ENCODE assay signal across 8 cellular contexts in genomic region chr3:88149146-88149515, GRCh38. TPM values are rescaled to one million over a fixed set of nuclear protein-coding genes. Genes with fewer than 3 reads are reported as not detected.
DNase-seq lines count a peak whose midpoint lies in the region; FAIRE-seq and TF ChIP-seq lines count a peak whose summit lies in the region.

No MANE protein-coding gene starts in this region.

- H3K27ac ChIP-seq in HEK293 (ENCODE audit: extremely low read depth, low read depth, low read length): peak overlapping the region; percentile 79

- POLR2A ChIA-PET in HEK293 (lab: Yijun Ruan, JAX): interaction anchor here (0.8 to 2.6 kb wide), 5 partner anchors 8 to 922 kb away, joined by 3 to 16 read pairs (median 3); partner anchors contain the start of genes CGGBP1, CHMP2B and ZNF654
- POLR2A ChIA-PET in activated CD4-positive, alpha-beta T cell treated with anti-CD3 and anti-CD28 coated beads, Interleukin-2, amount 10 ng/mL, durations not matched to agents 7 days and 5 days (lab: Charles Lee): interaction anchor here (0.6 to 0.8 kb wide), 2 partner anchors 19 to 879 kb away, joined by 3 to 4 read pairs; no protein-coding TSS in a partner anchor

- no peaks in the 10 kb centered on the region for H3K9me3 ChIP-seq in HEK293 (ENCODE audit: control insufficient read depth, insufficient read depth, low read depth, low read length)

- peaks cover 11 to 12% of the 10 kb centered on the region in 2 experiments for H3K36me3 ChIP-seq in HEK293 (ENCODE audit: control insufficient read depth in 2 of 2, insufficient read depth in 1 of 2, low read length in 2 of 2)

- H3K4me3 Mint-ChIP-seq in activated CD4-positive, alpha-beta T cell treated with anti-CD3 and anti-CD28 coated beads, Interleukin-2, amount 10 ng/mL, durations not matched to agents 7 days and 5 days: peak overlapping the region; percentile 93
- H3K4me3 Mint-ChIP-seq in glutamatergic neuron (ENCODE audit: unreplicated experiment) (peak overlapping the region; percentile 98), progenitor cell of endocrine pancreas (ENCODE audit: low read depth) (peak overlapping the region; percentile 97)

- peaks cover 41% of the 10 kb centered on the region for H3K4me1 Mint-ChIP-seq in activated CD4-positive, alpha-beta T cell treated with anti-CD3 and anti-CD28 coated beads, Interleukin-2, amount 10 ng/mL, durations not matched to agents 7 days and 5 days
- H3K4me1 Mint-ChIP-seq in glutamatergic neuron (ENCODE audit: low read depth, unreplicated experiment) (peaks cover 8% of the 10 kb centered on the region), progenitor cell of endocrine pancreas (ENCODE audit: low read depth) (peaks cover 24% of the 10 kb centered on the region)

- no peaks in the 10 kb centered on the region for H3K9me3 Mint-ChIP-seq in activated CD4-positive, alpha-beta T cell treated with anti-CD3 and anti-CD28 coated beads, Interleukin-2, amount 10 ng/mL, durations not matched to agents 7 days and 5 days
- H3K9me3 Mint-ChIP-seq in glutamatergic neuron (ENCODE audit: unreplicated experiment) (peaks cover 2% of the 10 kb centered on the region), progenitor cell of endocrine pancreas (ENCODE audit: low read depth) (no peaks in the 10 kb centered on the region)

- no peaks in the 10 kb centered on the region for H3K4me1 ChIP-seq in HEK293 (ENCODE audit: control insufficient read depth, insufficient read depth, low read length)

- TF ChIP-seq CTCF in HEK293 (tag by site-specific recombination; IDR thresholded peaks at IDR 0.05) (no peak), glutamatergic neuron (IDR thresholded peaks at IDR 0.05; ENCODE audit: partially characterized antibody, unreplicated experiment) (no peak), progenitor cell of endocrine pancreas (IDR thresholded peaks at IDR 0.05; ENCODE audit: unreplicated experiment) (no peak)

- CTCF ChIA-PET in HEK293 (lab: Yijun Ruan, JAX): no interaction called here
- CTCF ChIA-PET in activated CD4-positive, alpha-beta T cell treated with anti-CD3 and anti-CD28 coated beads, Interleukin-2, amount 10 ng/mL, durations not matched to agents 7 days and 5 days (lab: Charles Lee): interaction anchor here (0.8 to 1.2 kb wide), 5 partner anchors 16 to 120 kb away, joined by 3 to 4 read pairs (median 4); no protein-coding TSS in a partner anchor

- peak overlapping the region; percentile 97 for H3K27ac Mint-ChIP-seq in activated CD4-positive, alpha-beta T cell treated with anti-CD3 and anti-CD28 coated beads, Interleukin-2, amount 10 ng/mL, durations not matched to agents 7 days and 5 days
- peak overlapping the region; percentile 89 for H3K27ac Mint-ChIP-seq in glutamatergic neuron (ENCODE audit: unreplicated experiment)
- H3K27ac Mint-ChIP-seq in progenitor cell of endocrine pancreas: peak overlapping the region; percentile 99

- H3K36me3 Mint-ChIP-seq in activated CD4-positive, alpha-beta T cell treated with anti-CD3 and anti-CD28 coated beads, Interleukin-2, amount 10 ng/mL, durations not matched to agents 7 days and 5 days (ENCODE audit: low read depth): peaks cover 20% of the 10 kb centered on the region
- no peaks in the 10 kb centered on the region for H3K36me3 Mint-ChIP-seq in glutamatergic neuron (ENCODE audit: unreplicated experiment)
- peaks cover 4% of the 10 kb centered on the region for H3K36me3 Mint-ChIP-seq in progenitor cell of endocrine pancreas (ENCODE audit: insufficient read depth)

- peak overlapping the region; percentile 90 for H3K4me3 ChIP-seq in HEK293 (ENCODE audit: low read depth, low read length)

- DNase-seq in NK-92 treated with Interleukin-12 subunit alpha and Interleukin-12 subunit beta, amount 100 ng/mL, for 24 hours (lab: John Stamatoyannopoulos, UW): peak; percentile 38
- DNase-seq in NK-92 (lab: John Stamatoyannopoulos, UW; ENCODE audit: unreplicated experiment) (no peak), M059J (ENCODE audit: low read depth) (peak; percentile 25), glutamatergic neuron (peak; percentile 26), progenitor cell of endocrine pancreas (ENCODE audit: low spot score, unreplicated experiment) (no peak), GM19239 (ENCODE audit: insufficient read length, low spot score) (no peak)
- DNase-seq in activated CD4-positive, alpha-beta T cell treated with anti-CD3 and anti-CD28 coated beads, Interleukin-2, amount 10 ng/mL, durations not matched to agents 7 days and 5 days: no peak

- H3K27me3 Mint-ChIP-seq in activated CD4-positive, alpha-beta T cell treated with anti-CD3 and anti-CD28 coated beads, Interleukin-2, amount 10 ng/mL, durations not matched to agents 7 days and 5 days: no peaks in the 10 kb centered on the region
- no peaks in the 10 kb centered on the region for H3K27me3 Mint-ChIP-seq in glutamatergic neuron (ENCODE audit: unreplicated experiment)
- H3K27me3 Mint-ChIP-seq in progenitor cell of endocrine pancreas: no peaks in the 10 kb centered on the region

- no peak for FAIRE-seq in GM19239 (lab: Jason Lieb, UNC)

TF ChIP-seq in HEK293, 187 proteins besides CTCF, POLR2A, EP300 and RAD21 (continues in another document):
- no peak for TF ChIP-seq TRIM28 (IDR thresholded peaks at IDR 0.05; ENCODE audit: borderline replicate concordance, low read length)
- TF ChIP-seq ZNF280C (tag by site-specific recombination; IDR thresholded peaks at IDR 0.05): no peak
- TF ChIP-seq ZNF311 (tag by site-specific recombination; IDR thresholded peaks at IDR 0.05; ENCODE audit: borderline replicate concordance): no peak
- no peak for TF ChIP-seq ZNF544 (tag by site-specific recombination; IDR thresholded peaks at IDR 0.05)
- TF ChIP-seq ZSCAN5A (tag by site-specific recombination; IDR thresholded peaks at IDR 0.05): no peak
- TF ChIP-seq ZNF350 (tag by site-specific recombination; IDR thresholded peaks at IDR 0.05): no peak
- no peak for TF ChIP-seq GFI1B (tag by site-specific recombination; IDR thresholded peaks at IDR 0.05)
- no peak for TF ChIP-seq ZBTB10 (tag by site-specific recombination; IDR thresholded peaks at IDR 0.05)
- TF ChIP-seq ZNF555 (tag by site-specific recombination; conservative IDR thresholded peaks at IDR 0.05): no peak
- no peak for TF ChIP-seq ZNF791 (tag by site-specific recombination; IDR thresholded peaks at IDR 0.05)
- TF ChIP-seq ZNF529 (tag by site-specific recombination; IDR thresholded peaks at IDR 0.05; ENCODE audit: insufficient replicate concordance): no peak

RNA-seq across cellular contexts. Expression of gene C3orf38, which starts 0.6 kb away (rescaled TPM):
- total RNA-seq in M059J (2014; rRNA removed; shearing (Covaris generic)): 15.2 and 21.1 TPM in 2 replicates
- total RNA-seq in activated CD4-positive, alpha-beta T cell treated with anti-CD3 and anti-CD28 coated beads, Interleukin-2, amount 10 ng/mL, durations not matched to agents 7 days and 5 days: 10 to 100 TPM; 30.5 to 40.1 TPM
- total RNA-seq in glutamatergic neuron (ENCODE audit: unreplicated experiment): 26.0 TPM
- total RNA-seq in progenitor cell of endocrine pancreas: 30.7 and 35.4 TPM in 2 replicates

Comparison
In these comparisons a context has a peak if more than half of its experiments do, and no peak if none do; other contexts are left out.
1. DNase-seq: peak in NK-92 treated with Interleukin-12 subunit alpha and Interleukin-12 subunit beta, amount 100 ng/mL, for 24 hours (single experiment), M059J (single experiment) and glutamatergic neuron (single experiment); none in NK-92 (single experiment), activated CD4-positive, alpha-beta T cell treated with anti-CD3 and anti-CD28 coated beads, Interleukin-2, amount 10 ng/mL, durations not matched to agents 7 days and 5 days (single experiment), progenitor cell of endocrine pancreas (single experiment) and GM19239 (single experiment).
2. Peak in every context shown above with its lines, with median percentiles within 50 percentile points of each other: H3K27ac Mint-ChIP-seq and H3K4me3 Mint-ChIP-seq.